In genomic region chr9:137982132-137982666, GRCh38 we compare ENCODE assay signal across 24 cellular contexts.
DNase-seq lines count a peak whose midpoint lies in the region; ATAC-seq, FAIRE-seq and TF ChIP-seq lines count a peak whose summit lies in the region.
"Had no signal": no experiment of that assay in that cellular context is flagged by ENCODE, and none has a peak within 500 bp of the region (broad histone marks: within the 10 kb centered on the region; RNA-seq: fewer than 3 reads in every experiment).

No MANE protein-coding gene starts in this region.

- no peak for TF ChIP-seq POLR2A in Peyer's patch (IDR thresholded peaks at IDR 0.05)

- H3K27me3 ChIP-seq in Peyer's patch, result no peaks in the 10 kb centered on the region
- H3K27me3 ChIP-seq: pancreas, right lobe of liver, SJSA1 had no signal

- FAIRE-seq in HTR-8/SVneo (lab: Jason Lieb, UNC), result no peak
- FAIRE-seq: endometrium, frontal cortex, pancreas had no signal

- H3K4me3 ChIP-seq in fibroblast of mammary gland (ENCODE audit: control insufficient read depth, low read depth, low read length) (no peak overlapping the region), Peyer's patch (no peak overlapping the region)
- H3K4me3 ChIP-seq: coronary artery, pancreas, right lobe of liver, SJSA1 had no signal

- no peaks in the 10 kb centered on the region for H3K9me3 ChIP-seq in Peyer's patch
- H3K9me3 ChIP-seq: pancreas, right lobe of liver, SJSA1 had no signal

- TF ChIP-seq CTCF in fibroblast of mammary gland (conservative IDR thresholded peaks at IDR 0.05; ENCODE audit: control insufficient read depth, insufficient read depth, low read depth, low read length), result no peak
- TF ChIP-seq CTCF in Peyer's patch (IDR thresholded peaks at IDR 0.05), result no peak

- peak; percentile 61 for DNase-seq in DMS 273 (lab: John Stamatoyannopoulos, UW; ENCODE audit: unreplicated experiment)
- peak; percentile 18 for DNase-seq in HTR-8/SVneo (ENCODE audit: insufficient read length, low spot score)
- peak; percentile 59 for DNase-seq in RKO (ENCODE audit: low spot score)
- peak; percentile 8 for DNase-seq in fibroblast of mammary gland (ENCODE audit: low read depth)
- no peak for DNase-seq in Peyer's patch
- no peak for DNase-seq in OCI-M1 (lab: John Stamatoyannopoulos, UW)
- DNase-seq in activated naive CD4-positive, alpha-beta T cell treated with Interleukin-2 at 50 U/mL for 16 hours, result no peak
- DNase-seq: activated CD4-positive, alpha-beta T cell treated with anti-CD3 and anti-CD28 coated beads, Interleukin-2, amount 50 U/mL, for 48 hours; activated T-cell treated with anti-CD3 and anti-CD28 coated beads, Interleukin-2, amount 50 U/mL, for 24 hours; CD8-positive, alpha-beta memory T cell; Karpas-422; NCI-H1105; NCI-H2227 treated with DMSO at 0.1 percent for 48 hours; pancreas; right lobe of liver; stimulated activated naive B cell treated with anti-CD40 and anti-IgM and Interleukin-4, amounts not matched to agents 10 μg/mL and 1 μg/mL and 100 μg/mL, for 72 hours; WERI-Rb-1 had no signal

- H3K27ac ChIP-seq in Peyer's patch, result no peak overlapping the region
- H3K27ac ChIP-seq: coronary artery, pancreas, right lobe of liver, SJSA1, WERI-Rb-1 had no signal

- no peak for ATAC-seq in HG02885 (IDR thresholded peaks at IDR 0.05; ENCODE audit: poor library complexity, unreplicated experiment)
- ATAC-seq: activated naive CD4-positive, alpha-beta T cell treated with anti-CD3 and anti-CD28 coated beads, Interleukin-2, amount 50 U/mL, for 72 hours; natural killer cell treated with Interleukin-12 subunit alpha and Interleukin-12 subunit beta and Interleukin-15 and Interleukin-18, amount 100 ng/mL, for 72 hours; pancreas; right lobe of liver; stimulated activated naive B cell treated with anti-CD40 and anti-IgM and Interleukin-4, amounts not matched to agents 10 μg/mL and 1 μg/mL and 100 μg/mL, for 72 hours had no signal

- H3K4me1 ChIP-seq in Peyer's patch, result no peaks in the 10 kb centered on the region
- H3K4me1 ChIP-seq: pancreas, right lobe of liver, SJSA1 had no signal

- H3K36me3 ChIP-seq in Peyer's patch, result no peaks in the 10 kb centered on the region
- H3K36me3 ChIP-seq: pancreas, right lobe of liver, SJSA1 had no signal

Comparison
In these comparisons a context has a peak if more than half of its experiments do, and no peak if none do; other contexts are left out.
1. DNase-seq: peak in DMS 273 (single experiment), HTR-8/SVneo (single experiment), RKO (single experiment) and fibroblast of mammary gland (single experiment); none in Peyer's patch (0 of 3), OCI-M1 (single experiment) and activated naive CD4-positive, alpha-beta T cell treated with Interleukin-2 at 50 U/mL for 16 hours (single experiment).